ENCODE assay signal across 9 cellular contexts in the genomic region with DNA sequence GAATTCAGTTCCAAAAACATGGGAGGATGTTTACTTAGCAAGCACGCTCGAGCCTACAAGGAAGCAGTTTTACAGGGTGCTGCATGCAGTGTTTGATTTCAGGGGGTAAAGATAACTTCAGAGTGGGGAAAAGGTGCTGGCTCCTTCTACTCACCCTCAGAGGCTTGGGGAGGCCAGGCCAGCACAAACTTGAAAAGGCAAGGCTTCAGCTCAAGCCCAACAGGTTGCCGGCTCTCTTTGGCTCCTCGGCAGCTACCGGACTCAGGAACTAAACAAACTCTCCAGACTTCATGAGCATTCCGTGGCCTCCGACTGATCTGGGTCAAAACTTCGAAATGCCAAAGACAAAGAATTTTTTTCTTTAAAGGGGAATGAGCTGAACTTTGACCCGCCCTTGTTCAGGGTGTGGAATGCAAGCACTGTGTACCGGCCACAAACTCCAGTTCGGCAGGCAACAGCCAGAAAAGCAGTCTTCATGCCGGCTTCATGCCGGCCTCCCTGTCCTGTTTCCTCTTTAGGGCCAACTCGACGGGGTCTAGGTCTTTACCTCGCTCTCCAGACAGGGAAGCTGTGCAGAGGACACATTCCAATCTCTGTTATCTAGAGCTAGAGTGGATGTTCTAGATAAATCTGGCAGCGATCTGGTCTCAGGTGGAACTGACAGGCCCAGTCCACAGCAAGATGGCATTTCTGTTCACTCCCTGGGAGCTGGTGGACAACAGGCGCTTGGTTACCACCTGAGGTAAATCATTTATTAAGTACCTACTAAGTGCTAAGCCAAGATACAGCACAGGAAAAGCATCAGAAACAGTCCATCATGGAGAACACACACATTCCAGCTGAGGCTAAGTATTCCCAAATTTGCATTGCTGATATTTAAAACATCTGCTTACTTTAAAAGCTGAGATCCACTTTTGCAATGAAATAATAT.
DNase-seq lines count a peak whose midpoint lies in the region; ATAC-seq, FAIRE-seq and TF ChIP-seq lines count a peak whose summit lies in the region.
"Had no signal": no experiment of that assay in that cellular context is flagged by ENCODE, and none has a peak within 500 bp of the region (broad histone marks: within the 10 kb centered on the region; RNA-seq: fewer than 3 reads in every experiment).

No MANE protein-coding gene starts in this region.

- no peak for FAIRE-seq in bronchial epithelial cell (lab: Jason Lieb, UNC)

- H3K4me3 ChIP-seq in bronchial epithelial cell (ENCODE audit: low read depth, low read length) (no peak overlapping the region), aorta (ENCODE audit: low read length in 2 of 2) (no peak overlapping the region)
- H3K4me3 ChIP-seq: cardiac muscle cell had no signal

- H3K4me3 Mint-ChIP-seq in stimulated activated naive CD8-positive, alpha-beta T cell treated with anti-CD3 and anti-CD28 coated beads, Interleukin-15, Interleukin-2, amounts not matched to agents 100 ng/mL and 50 ng/mL, for 24 hours = peak overlapping the region; percentile 84

- H3K36me3 ChIP-seq in bronchial epithelial cell (ENCODE audit: control insufficient read depth, insufficient read depth, low read length) (peaks cover under 1% of the 10 kb centered on the region), aorta (ENCODE audit: control insufficient read depth in 1 of 2, insufficient read depth in 2 of 2, low read length in 1 of 2) (no peaks in the 10 kb centered on the region)
- H3K36me3 ChIP-seq: cardiac muscle cell had no signal

- ATAC-seq in stimulated activated naive CD8-positive, alpha-beta T cell treated with anti-CD3 and anti-CD28 coated beads, Interleukin-15, Interleukin-2, amounts not matched to agents 100 U/mL and 50 U/mL, for 24 hours = no peak
- ATAC-seq in aorta (ENCODE audit: low FRiP score) (no peak), GM19463 (IDR thresholded peaks at IDR 0.05; ENCODE audit: unreplicated experiment) (no peak)

- H3K27me3 ChIP-seq in bronchial epithelial cell (ENCODE audit: control insufficient read depth, insufficient read depth, low read length) (no peaks in the 10 kb centered on the region), aorta (ENCODE audit: control insufficient read depth in 1 of 2, insufficient read depth in 2 of 2, low read length in 1 of 2) (no peaks in the 10 kb centered on the region)
- H3K27me3 ChIP-seq: cardiac muscle cell had no signal

- intact Hi-C loops in aorta (cut with DNase I) = loop anchor here in 1 of 2 donors (10.0 kb wide), 1 partner anchor 138 kb away; no protein-coding TSS in a partner anchor

- peaks cover 0 to 3% of the 10 kb centered on the region in 2 donors for H3K4me1 ChIP-seq in aorta (ENCODE audit: control insufficient read depth in 1 of 2, insufficient read depth in 2 of 2, low read length in 2 of 2)

- H3K36me3 Mint-ChIP-seq in stimulated activated naive CD8-positive, alpha-beta T cell treated with anti-CD3 and anti-CD28 coated beads, Interleukin-15, Interleukin-2, amounts not matched to agents 100 ng/mL and 50 ng/mL, for 24 hours (ENCODE audit: low read depth) = peaks cover 14% of the 10 kb centered on the region

- no peaks in the 10 kb centered on the region for H3K9me3 Mint-ChIP-seq in stimulated activated naive CD8-positive, alpha-beta T cell treated with anti-CD3 and anti-CD28 coated beads, Interleukin-15, Interleukin-2, amounts not matched to agents 100 ng/mL and 50 ng/mL, for 24 hours

- no peak for TF ChIP-seq CTCF in bronchial epithelial cell (IDR thresholded peaks at IDR 0.05; ENCODE audit: insufficient read depth, low read length, severe bottlenecking)

- 19 to 29% methylated on average over 18 of the region's 18 CpGs for WGBS in aorta, 2 donors

- peak overlapping the region; percentile 95 for H3K27ac Mint-ChIP-seq in stimulated activated naive CD8-positive, alpha-beta T cell treated with anti-CD3 and anti-CD28 coated beads, Interleukin-15, Interleukin-2, amounts not matched to agents 100 ng/mL and 50 ng/mL, for 24 hours

- H3K4me1 Mint-ChIP-seq in stimulated activated naive CD8-positive, alpha-beta T cell treated with anti-CD3 and anti-CD28 coated beads, Interleukin-15, Interleukin-2, amounts not matched to agents 100 ng/mL and 50 ng/mL, for 24 hours (ENCODE audit: low read depth) = peaks cover 97% of the 10 kb centered on the region

- DNase-seq in stimulated activated naive CD8-positive, alpha-beta T cell treated with anti-CD3 and anti-CD28 coated beads, Interleukin-15, Interleukin-2, amounts not matched to agents 100 U/mL and 50 U/mL, for 24 hours = no peak
- DNase-seq in bronchial epithelial cell (ENCODE audit: low read depth) (peak; percentile 47), mucosa of gallbladder (ENCODE audit: low spot score) (peak; percentile 60), aorta (no peak), cerebellum (ENCODE audit: low spot score) (no peak)
- no peak for DNase-seq in stimulated activated CD8-positive, alpha-beta memory T cell treated with anti-CD3 and anti-CD28 coated beads, Interleukin-4, amount 100 ng/mL, for 48 hours

- peak overlapping the region; percentile 96 to 99 for H3K27ac ChIP-seq in aorta (ENCODE audit: low read depth in 1 of 2, low read length in 2 of 2)
- H3K27ac ChIP-seq: cardiac muscle cell had no signal

- no peaks in the 10 kb centered on the region for H3K9me3 ChIP-seq in aorta (ENCODE audit: control insufficient read depth, low read length)

- H3K27me3 Mint-ChIP-seq in stimulated activated naive CD8-positive, alpha-beta T cell treated with anti-CD3 and anti-CD28 coated beads, Interleukin-15, Interleukin-2, amounts not matched to agents 100 ng/mL and 50 ng/mL, for 24 hours = no peaks in the 10 kb centered on the region

Comparison
In these comparisons a context has a peak if more than half of its experiments do, and no peak if none do; other contexts are left out.
1. DNase-seq: peak in bronchial epithelial cell (single experiment) and mucosa of gallbladder (single experiment); none in stimulated activated naive CD8-positive, alpha-beta T cell treated with anti-CD3 and anti-CD28 coated beads, Interleukin-15, Interleukin-2, amounts not matched to agents 100 U/mL and 50 U/mL, for 24 hours (single experiment), aorta (0 of 2), cerebellum (single experiment) and stimulated activated CD8-positive, alpha-beta memory T cell treated with anti-CD3 and anti-CD28 coated beads, Interleukin-4, amount 100 ng/mL, for 48 hours (single experiment).